ENCODE assay signal across 15 cellular contexts in genomic region chr19:48495391-48495790, GRCh38. TPM values are rescaled to one million over a fixed set of nuclear protein-coding genes. Genes with fewer than 3 reads are reported as not detected.
DNase-seq lines count a peak whose midpoint lies in the region; ATAC-seq and TF ChIP-seq lines count a peak whose summit lies in the region.
"Had no signal": no experiment of that assay in that cellular context is flagged by ENCODE, and none has a peak within 500 bp of the region (broad histone marks: within the 10 kb centered on the region; RNA-seq: fewer than 3 reads in every experiment).

No MANE protein-coding gene starts in this region.

- TF ChIP-seq CTCF in cardiac fibroblast (IDR thresholded peaks at IDR 0.05; ENCODE audit: low read depth, low read length) (no peak), natural killer cell (IDR thresholded peaks at IDR 0.05) (no peak)

- H3K27me3 Mint-ChIP-seq in CD4-positive, CD25-positive, alpha-beta regulatory T cell: peaks cover 60% of the 10 kb centered on the region
- peaks cover 8 to 25% of the 10 kb centered on the region in 2 donors for H3K27me3 Mint-ChIP-seq in natural killer cell (ENCODE audit: low read depth in 2 of 2)

- peaks cover 0 to 2% (median 0%) of the 10 kb centered on the region in 7 donors for H3K9me3 Mint-ChIP-seq in CD4-positive, CD25-positive, alpha-beta regulatory T cell
- no peaks in the 10 kb centered on the region for H3K9me3 Mint-ChIP-seq in natural killer cell
- H3K9me3 Mint-ChIP-seq: activated T-cell treated with anti-CD3 and anti-CD28 coated beads, Interleukin-2, amount 50 U/mL, for 72 hours; stimulated activated naive CD8-positive, alpha-beta T cell treated with anti-CD3 and anti-CD28 coated beads, Interleukin-15, amount 100 ng/mL, for 72 hours had no signal

- H3K9me3 ChIP-seq in CD4-positive, CD25-positive, alpha-beta regulatory T cell (ENCODE audit: control insufficient read depth in 2 of 2, low read length in 2 of 2): no peaks in the 10 kb centered on the region
- H3K9me3 ChIP-seq: ascending aorta had no signal

- intact Hi-C loops in natural killer cell (cut with micrococcal nuclease): no loop called here

- no peaks in the 10 kb centered on the region for H3K36me3 ChIP-seq in CD4-positive, CD25-positive, alpha-beta regulatory T cell (ENCODE audit: control insufficient read depth, insufficient read depth, low read length)
- H3K36me3 ChIP-seq: ascending aorta had no signal

- H3K4me1 Mint-ChIP-seq in CD4-positive, CD25-positive, alpha-beta regulatory T cell: peaks cover 0 to 49% (median 17%) of the 10 kb centered on the region in 4 donors
- peaks cover 35 to 50% of the 10 kb centered on the region in 2 donors for H3K4me1 Mint-ChIP-seq in natural killer cell

- H3K4me3 ChIP-seq in CD4-positive, CD25-positive, alpha-beta regulatory T cell (ENCODE audit: low read depth, low read length): no peak overlapping the region
- no peak overlapping the region for H3K4me3 ChIP-seq in cardiac fibroblast (replicated peaks in 1 of 2; ENCODE audit: low read depth in 2 of 2, low read length in 2 of 2)
- H3K4me3 ChIP-seq: ascending aorta, lung had no signal

- no peak for DNase-seq in CD4-positive, CD25-positive, alpha-beta regulatory T cell
- DNase-seq in KBM-7 (peak; percentile 47), cardiac fibroblast (ENCODE audit: low read depth in 2 of 2) (peak; percentile 22 to 41), natural killer cell (no peak), GOT3 (lab: John Stamatoyannopoulos, UW) (no peak), NCI-H446 treated with DMSO at 0.1 percent for 48 hours (lab: John Stamatoyannopoulos, UW) (no peak)
- DNase-seq in activated CD8-positive, alpha-beta memory T cell treated with anti-CD3 and anti-CD28 coated beads for 24 hours: no peak
- DNase-seq: activated T-cell treated with anti-CD3 and anti-CD28 coated beads, Interleukin-2, amount 50 U/mL, for 72 hours; hypothalamus; NCI-H1105 treated with DMSO at 0.1 percent for 48 hours; NCI-H524; stimulated activated CD4-positive, alpha-beta T cell treated with anti-CD3 and anti-CD28 coated beads, Interleukin-4, amount 100 ng/mL, for 4 hours; stimulated activated naive CD8-positive, alpha-beta T cell treated with anti-CD3 and anti-CD28 coated beads, Interleukin-15, amount 100 ng/mL, for 72 hours had no signal

- peaks cover 2% of the 10 kb centered on the region for H3K36me3 Mint-ChIP-seq in CD4-positive, CD25-positive, alpha-beta regulatory T cell
- no peaks in the 10 kb centered on the region for H3K36me3 Mint-ChIP-seq in natural killer cell

- peak overlapping the region in 3 of 4 donors; percentile 47 to 73 (median 55) for H3K4me3 Mint-ChIP-seq in CD4-positive, CD25-positive, alpha-beta regulatory T cell
- H3K4me3 Mint-ChIP-seq in natural killer cell: peak overlapping the region; percentile 73

- no peak overlapping the region for H3K27ac ChIP-seq in CD4-positive, CD25-positive, alpha-beta regulatory T cell (ENCODE audit: insufficient read depth, low read length, poor library complexity, severe bottlenecking)
- H3K27ac ChIP-seq: ascending aorta had no signal

- no peak overlapping the region for H3K27ac Mint-ChIP-seq in CD4-positive, CD25-positive, alpha-beta regulatory T cell
- H3K27ac Mint-ChIP-seq in natural killer cell: no peak overlapping the region
- H3K27ac Mint-ChIP-seq: activated T-cell treated with anti-CD3 and anti-CD28 coated beads, Interleukin-2, amount 50 U/mL, for 72 hours; stimulated activated naive CD8-positive, alpha-beta T cell treated with anti-CD3 and anti-CD28 coated beads, Interleukin-15, amount 100 ng/mL, for 72 hours had no signal

- H3K4me1 ChIP-seq in CD4-positive, CD25-positive, alpha-beta regulatory T cell (ENCODE audit: control insufficient read depth, insufficient read depth, low read length, poor library complexity, severe bottlenecking): peaks cover 23% of the 10 kb centered on the region

- in situ Hi-C loops in KBM-7 (cut with MboI; ENCODE audit: low pct_unique_long_range_greater_than_20kb, low sequenced_read_pairs): no loop called here

- H3K27me3 ChIP-seq in CD4-positive, CD25-positive, alpha-beta regulatory T cell (ENCODE audit: control insufficient read depth, insufficient read depth, low read length): peaks cover 17% of the 10 kb centered on the region

- ATAC-seq in CD4-positive, CD25-positive, alpha-beta regulatory T cell (ENCODE audit: low read depth in 2 of 2): no peak
- no peak for ATAC-seq in natural killer cell
- ATAC-seq: activated T-cell treated with anti-CD3 and anti-CD28 coated beads, Interleukin-2, amount 50 U/mL, for 72 hours; stimulated activated naive CD8-positive, alpha-beta T cell treated with anti-CD3 and anti-CD28 coated beads, Interleukin-15, amount 100 ng/mL, for 72 hours had no signal

RNA-seq across cellular contexts. Expression of gene LMTK3, which starts 16.2 kb away (rescaled TPM):
- 6.3 TPM for total RNA-seq in CD4-positive, CD25-positive, alpha-beta regulatory T cell
- polyA plus RNA-seq in CD4-positive, CD25-positive, alpha-beta regulatory T cell: not detected
- total RNA-seq in natural killer cell: 1 to 10 TPM in 2 of 3 donors, under 1 TPM in 1; 0.64 to 2.9 (median 1.9) TPM

RNA-seq across cellular contexts. Expression of gene CYTH2, which starts 26.2 kb away (rescaled TPM):
- 46.7 TPM for total RNA-seq in CD4-positive, CD25-positive, alpha-beta regulatory T cell
- polyA plus RNA-seq in CD4-positive, CD25-positive, alpha-beta regulatory T cell: 10 to 100 TPM; 24.2 to 35.0 (median 30.2) TPM
- total RNA-seq in natural killer cell: 10 to 100 TPM; 38.5 to 44.1 (median 39.2) TPM

RNA-seq across cellular contexts. Expression of gene KCNJ14, which starts 40.0 kb away (rescaled TPM):
- total RNA-seq in CD4-positive, CD25-positive, alpha-beta regulatory T cell: 2.2 TPM
- under 1 TPM in 3 of 4 donors, not detected in 1; 0.03 to 0.28 (median 0.18) TPM for polyA plus RNA-seq in CD4-positive, CD25-positive, alpha-beta regulatory T cell
- total RNA-seq in natural killer cell: 1 to 10 TPM in 1 of 3 donors, under 1 TPM in 2; 0.77 to 1.2 (median 0.85) TPM

RNA-seq across cellular contexts. Expression of gene GRWD1, which starts 49.6 kb away (rescaled TPM):
- total RNA-seq in CD4-positive, CD25-positive, alpha-beta regulatory T cell: 29.0 TPM
- 10 to 100 TPM; 33.9 to 52.9 (median 43.1) TPM for polyA plus RNA-seq in CD4-positive, CD25-positive, alpha-beta regulatory T cell
- total RNA-seq in natural killer cell: 10 to 100 TPM; 14.2 to 29.0 (median 16.7) TPM

RNA-seq across cellular contexts. Expression of gene SULT2B1, which starts 56.6 kb away (rescaled TPM):
- not detected for total RNA-seq in CD4-positive, CD25-positive, alpha-beta regulatory T cell
- under 1 TPM in 2 of 4 donors, not detected in 2; 0.16 to 0.82 TPM for polyA plus RNA-seq in CD4-positive, CD25-positive, alpha-beta regulatory T cell
- under 1 TPM in 1 of 3 donors, not detected in 2; 0.40 TPM for total RNA-seq in natural killer cell
- total RNA-seq: activated T-cell treated with anti-CD3 and anti-CD28 coated beads, Interleukin-2, amount 50 U/mL, for 72 hours; ascending aorta had no signal

Comparison
In these comparisons a context has a peak if more than half of its experiments do, and no peak if none do; other contexts are left out.
1. DNase-seq: peak in KBM-7 (single experiment) and cardiac fibroblast (2 of 2); none in CD4-positive, CD25-positive, alpha-beta regulatory T cell (0 of 3), natural killer cell (single experiment), GOT3 (single experiment), activated CD8-positive, alpha-beta memory T cell treated with anti-CD3 and anti-CD28 coated beads for 24 hours (single experiment) and NCI-H446 treated with DMSO at 0.1 percent for 48 hours (single experiment).